Comparison of ENCODE assay signal across 29 cellular contexts in genomic region chr15:93349146-93349545, GRCh38.
"Had no signal": no experiment of that assay in that cellular context is flagged by ENCODE, and none has a peak within 500 bp of the region (broad histone marks: within the 10 kb centered on the region; RNA-seq: fewer than 3 reads in every experiment).

No MANE protein-coding gene starts in this region.

- H3K36me3 Mint-ChIP-seq: activated naive CD8-positive, alpha-beta T cell had no signal

- H3K9me3 Mint-ChIP-seq: activated CD4-positive, alpha-beta memory T cell treated with anti-CD3 and anti-CD28 coated beads, Interleukin-2, amount 10 ng/mL, durations not matched to agents 7 days and 5 days; activated naive CD4-positive, alpha-beta T cell treated with anti-CD3 and anti-CD28 coated beads for 36 hours; activated naive CD8-positive, alpha-beta T cell treated with anti-CD3 and anti-CD28 coated beads, Interleukin-2, amount 50 U/mL, for 24 hours; activated T-cell treated with anti-CD3 and anti-CD28 coated beads, Interleukin-2, amount 50 U/mL, for 24 hours; activated T-helper 2 cell treated with anti-CD3 and anti-CD28 coated beads, Interferon-gamma antibody, Interleukin-2, Interleukin-4, amounts not matched to agents 10 μg/mL and 5 μg/mL and 100 μg/mL, durations not matched to agents 14 hours and 24 hours and 36 hours had no signal

- H3K4me1 Mint-ChIP-seq: activated CD4-positive, alpha-beta memory T cell treated with anti-CD3 and anti-CD28 coated beads, Interleukin-2, amount 10 ng/mL, durations not matched to agents 7 days and 5 days; activated naive CD8-positive, alpha-beta T cell treated with anti-CD3 and anti-CD28 coated beads, Interleukin-2, amount 50 U/mL, for 24 hours had no signal

- H3K27ac Mint-ChIP-seq: activated CD4-positive, alpha-beta memory T cell treated with anti-CD3 and anti-CD28 coated beads, Interleukin-2, amount 10 ng/mL, durations not matched to agents 7 days and 5 days; activated naive CD4-positive, alpha-beta T cell treated with anti-CD3 and anti-CD28 coated beads for 36 hours; activated naive CD8-positive, alpha-beta T cell; activated naive CD8-positive, alpha-beta T cell treated with anti-CD3 and anti-CD28 coated beads, Interleukin-2, amount 50 U/mL, for 24 hours; activated T-cell treated with anti-CD3 and anti-CD28 coated beads, Interleukin-2, amount 50 U/mL, for 24 hours; activated T-helper 2 cell treated with anti-CD3 and anti-CD28 coated beads, Interferon-gamma antibody, Interleukin-2, Interleukin-4, amounts not matched to agents 10 μg/mL and 5 μg/mL and 100 μg/mL, durations not matched to agents 14 hours and 24 hours and 36 hours had no signal

- H3K4me3 Mint-ChIP-seq: activated CD4-positive, alpha-beta memory T cell treated with anti-CD3 and anti-CD28 coated beads, Interleukin-2, amount 10 ng/mL, durations not matched to agents 7 days and 5 days; activated naive CD4-positive, alpha-beta T cell treated with anti-CD3 and anti-CD28 coated beads for 36 hours; activated naive CD8-positive, alpha-beta T cell; activated naive CD8-positive, alpha-beta T cell treated with anti-CD3 and anti-CD28 coated beads, Interleukin-2, amount 50 U/mL, for 24 hours; activated T-cell treated with anti-CD3 and anti-CD28 coated beads, Interleukin-2, amount 50 U/mL, for 24 hours had no signal

- H3K27ac ChIP-seq: cardiac muscle cell, SJCRH30, SK-N-MC, WERI-Rb-1 had no signal

- DNase-seq: activated CD4-positive, alpha-beta memory T cell treated with anti-CD3 and anti-CD28 coated beads, Interleukin-2, amount 10 ng/mL, durations not matched to agents 7 days and 5 days; activated CD4-positive, alpha-beta T cell treated with anti-CD3 and anti-CD28 coated beads for 1 hour; activated CD4-positive, alpha-beta T cell treated with anti-CD3 and anti-CD28 coated beads for 48 hours; activated CD4-positive, CD25-positive, alpha-beta regulatory T cell; activated gamma-delta T cell; activated naive CD4-positive, alpha-beta T cell treated with anti-CD3 and anti-CD28 coated beads for 36 hours; activated naive CD8-positive, alpha-beta T cell treated with anti-CD3 and anti-CD28 coated beads, Interleukin-2, amount 50 U/mL, for 24 hours; activated T-cell treated with anti-CD3 and anti-CD28 coated beads, Interleukin-2, amount 50 U/mL, for 24 hours; anterior cingulate cortex; Kasumi-1; KG1; MM.1S; MV-4-11; NCI-H1092; NCI-H1436 treated with DMSO at 0.1 percent for 48 hours; NCI-H1694 treated with DMSO at 0.1 percent for 48 hours; NCI-H2029; NCI-H2171 treated with DMSO at 0.1 percent for 48 hours; NCI-H345; NCI-H524 treated with DMSO at 0.1 percent for 48 hours; SHP77; SJCRH30; T1000; WERI-Rb-1 had no signal

- ATAC-seq: activated naive CD8-positive, alpha-beta T cell treated with anti-CD3 and anti-CD28 coated beads, Interleukin-2, amount 50 U/mL, for 24 hours; Panc1 had no signal
